Comparison of ENCODE assay signal across 19 cellular contexts in the genomic region with DNA sequence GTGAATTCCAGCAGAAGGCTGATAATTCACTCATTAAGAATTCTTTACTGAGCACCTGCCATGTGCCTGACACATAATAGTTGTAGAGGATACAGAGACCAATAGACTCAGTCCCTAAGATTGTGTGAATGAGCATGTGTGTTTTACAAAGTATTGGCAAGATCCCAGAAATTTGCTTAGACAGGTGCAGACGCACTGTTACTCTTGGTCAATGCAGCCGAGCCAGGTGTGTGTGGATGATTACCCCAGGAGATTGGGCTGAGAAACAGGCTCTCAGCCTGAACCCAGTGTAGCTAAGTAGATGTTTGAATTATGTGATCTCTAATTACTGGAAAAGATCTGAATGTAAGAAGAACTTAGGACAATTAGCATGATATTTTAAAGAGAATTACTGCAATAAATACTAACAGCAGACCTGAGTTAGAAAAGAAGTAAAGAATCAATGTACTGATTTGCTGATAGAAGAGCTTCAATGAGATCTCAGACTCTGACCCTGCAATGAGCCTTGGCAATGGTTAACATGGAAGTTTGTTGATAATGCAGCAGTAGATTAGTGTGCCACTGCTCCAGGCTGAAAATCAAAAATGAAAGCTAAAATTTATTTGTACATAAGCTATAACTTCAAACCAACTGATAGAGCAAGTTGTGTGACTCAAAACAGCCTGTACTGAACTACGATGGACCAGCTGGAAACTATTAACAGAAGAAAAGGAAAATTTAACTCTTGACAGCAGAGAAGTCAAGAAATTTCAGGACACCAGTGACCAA. TPM values are rescaled to one million over a fixed set of nuclear protein-coding genes. Genes with fewer than 3 reads are reported as not detected.
DNase-seq lines count a peak whose midpoint lies in the region; ATAC-seq and TF ChIP-seq lines count a peak whose summit lies in the region.
"Had no signal": no experiment of that assay in that cellular context is flagged by ENCODE, and none has a peak within 500 bp of the region (broad histone marks: within the 10 kb centered on the region; RNA-seq: fewer than 3 reads in every experiment).

No MANE protein-coding gene starts in this region.

- H3K27ac ChIP-seq in testis, result no peak overlapping the region
- H3K27ac ChIP-seq: ovary, vagina had no signal

- H3K9me3 Mint-ChIP-seq in mesothelial cell of epicardium (no peaks in the 10 kb centered on the region), endothelial cell (ENCODE audit: unreplicated experiment) (no peaks in the 10 kb centered on the region)
- H3K9me3 Mint-ChIP-seq: activated B cell treated with CpG ODN at 0.5 μM for 24 hours had no signal

- H3K4me1 ChIP-seq in testis, result no peaks in the 10 kb centered on the region
- H3K4me1 ChIP-seq: vagina had no signal

- H3K4me1 Mint-ChIP-seq in mesothelial cell of epicardium (peaks cover 13% of the 10 kb centered on the region), endothelial cell (ENCODE audit: unreplicated experiment) (no peaks in the 10 kb centered on the region)
- H3K4me1 Mint-ChIP-seq: activated B cell treated with CpG ODN at 0.5 μM for 24 hours; CD4-positive, alpha-beta memory T cell had no signal

- TF ChIP-seq POLR2A in testis (IDR thresholded peaks at IDR 0.05), result no peak

- no peaks in the 10 kb centered on the region for H3K36me3 ChIP-seq in testis (ENCODE audit: low read depth, missing control alignments)
- H3K36me3 ChIP-seq: ovary, vagina had no signal

- no peaks in the 10 kb centered on the region for H3K27me3 Mint-ChIP-seq in mesothelial cell of epicardium (ENCODE audit: low read depth)
- no peaks in the 10 kb centered on the region for H3K27me3 Mint-ChIP-seq in endothelial cell (ENCODE audit: unreplicated experiment)
- H3K27me3 Mint-ChIP-seq: activated B cell treated with CpG ODN at 0.5 μM for 24 hours; CD4-positive, alpha-beta memory T cell had no signal

- ATAC-seq in GM21515 (IDR thresholded peaks at IDR 0.05; ENCODE audit: unreplicated experiment), result no peak
- ATAC-seq: HCT116 had no signal

- H3K36me3 Mint-ChIP-seq in mesothelial cell of epicardium (no peaks in the 10 kb centered on the region), endothelial cell (ENCODE audit: low read depth, unreplicated experiment) (no peaks in the 10 kb centered on the region)
- H3K36me3 Mint-ChIP-seq: CD4-positive, alpha-beta memory T cell had no signal

- WGBS in testis, 2 donors, result 38 to 52% methylated on average over 3 of the region's 3 CpGs

- no peak overlapping the region for H3K4me3 ChIP-seq in testis
- H3K4me3 ChIP-seq: ovary, vagina had no signal

- no peaks in the 10 kb centered on the region for H3K9me3 ChIP-seq in testis
- H3K9me3 ChIP-seq: ovary, vagina had no signal

- H3K4me3 Mint-ChIP-seq in mesothelial cell of epicardium (no peak overlapping the region), endothelial cell (ENCODE audit: unreplicated experiment) (no peak overlapping the region)
- H3K4me3 Mint-ChIP-seq: activated B cell treated with CpG ODN at 0.5 μM for 24 hours; CD4-positive, alpha-beta memory T cell had no signal

- TF ChIP-seq CTCF in mesothelial cell of epicardium (IDR thresholded peaks at IDR 0.05; ENCODE audit: unreplicated experiment) (no peak), testis (IDR thresholded peaks at IDR 0.05) (no peak), endothelial cell (IDR thresholded peaks at IDR 0.05; ENCODE audit: unreplicated experiment) (no peak)

- intact Hi-C loops in testis (cut with DNase I; ENCODE audit: low total_unique reads), result no loop called here

- DNase-seq in DMS53 (lab: John Stamatoyannopoulos, UW) (peak; percentile 88), NCI-H2029 treated with DMSO at 0.1 percent for 48 hours (lab: John Stamatoyannopoulos, UW) (peak; percentile 77), NCI-H774 (lab: John Stamatoyannopoulos, UW) (peak; percentile 74), mesothelial cell of epicardium (ENCODE audit: low spot score in 2 of 2, unreplicated experiment in 2 of 2) (no peak), testis (no peak), endothelial cell (ENCODE audit: low spot score) (no peak)
- DNase-seq in stimulated activated naive CD4-positive, alpha-beta T cell (lab: John Stamatoyannopoulos, UW), result no peak
- DNase-seq: activated B cell treated with CpG ODN at 0.5 μM for 24 hours; activated gamma-delta T cell treated with Interleukin-2 at 50 U/mL for 16 hours; CD4-positive, alpha-beta memory T cell; GDM1; ovary; stimulated activated naive CD4-positive, alpha-beta T cell treated with Interleukin-2 at 50 U/mL for 16 hours had no signal

- H3K27me3 ChIP-seq in testis, result no peaks in the 10 kb centered on the region
- H3K27me3 ChIP-seq: ovary, vagina had no signal

- peak overlapping the region; percentile 4 for H3K27ac Mint-ChIP-seq in mesothelial cell of epicardium
- H3K27ac Mint-ChIP-seq in endothelial cell (ENCODE audit: unreplicated experiment), result no peak overlapping the region
- H3K27ac Mint-ChIP-seq: activated B cell treated with CpG ODN at 0.5 μM for 24 hours; CD4-positive, alpha-beta memory T cell had no signal

RNA-seq across cellular contexts. Expression of a gene that starts 32.2 kb away (rescaled TPM):
- 0.09 to 0.33 TPM (median 0.09 TPM) in 3 replicates for total RNA-seq in mesothelial cell of epicardium
- total RNA-seq in testis, result under 1 TPM; 0.55 to 0.99 TPM
- polyA plus RNA-seq in testis (ENCODE audit: insufficient read depth, low read depth, low replicate concordance), result 0.41 TPM
- not detected for total RNA-seq in endothelial cell (ENCODE audit: unreplicated experiment)
- total RNA-seq: activated B cell treated with CpG ODN at 0.5 μM for 24 hours; CD4-positive, alpha-beta memory T cell; dermis microvascular lymphatic vessel endothelial cell; fibroblast of lung; T-helper 1 cell treated with Interleukin-12 subunit alpha and Interleukin-12 subunit beta and Interleukin-4 antibody, amounts not matched to agents 30 ng/mL and 1 ng/mL, for 36 hours; vagina had no signal
- polyA plus RNA-seq: CD4-positive, alpha-beta memory T cell; fibroblast of lung had no signal

Comparison
In these comparisons a context has a peak if more than half of its experiments do, and no peak if none do; other contexts are left out.
1. DNase-seq: peak in DMS53 (single experiment), NCI-H2029 treated with DMSO at 0.1 percent for 48 hours (single experiment) and NCI-H774 (single experiment); none in mesothelial cell of epicardium (0 of 2), stimulated activated naive CD4-positive, alpha-beta T cell (0 of 6), testis (single experiment) and endothelial cell (single experiment).